ENCODE assay signal across 18 cellular contexts in genomic region chr6:134438825-134439224, GRCh38.
"Had no signal": no experiment of that assay in that cellular context is flagged by ENCODE, and none has a peak within 500 bp of the region (broad histone marks: within the 10 kb centered on the region; RNA-seq: fewer than 3 reads in every experiment).

No MANE protein-coding gene starts in this region.

- FAIRE-seq: endometrium had no signal

- H3K27me3 ChIP-seq: colonic mucosa, esophagus muscularis mucosa, gastroesophageal sphincter, right atrium auricular region, sigmoid colon, uterus had no signal

- H3K9me3 Mint-ChIP-seq: naive B cell; stimulated activated naive B cell treated with anti-CD40 and anti-IgM and Interleukin-4, amounts not matched to agents 10 μg/mL and 1 μg/mL and 100 μg/mL, for 72 hours; stimulated activated naive CD8-positive, alpha-beta T cell treated with anti-CD3 and anti-CD28 coated beads, Interleukin-15, amount 100 ng/mL, for 72 hours; type B pancreatic cell had no signal

- H3K4me3 ChIP-seq: colonic mucosa, esophagus muscularis mucosa, gastroesophageal sphincter, right atrium auricular region, sigmoid colon, skin epidermis, uterus had no signal

- DNase-seq: colonic mucosa; effector memory CD4-positive, alpha-beta T cell; glutamatergic neuron; left colon; mesendoderm; naive B cell; sigmoid colon; stimulated activated CD4-positive, alpha-beta T cell treated with anti-CD3 and anti-CD28 coated beads, Interleukin-2, amount 100 ng/mL, for 24 hours; stimulated activated CD4-positive, alpha-beta T cell treated with anti-CD3 and anti-CD28 coated beads, Interleukin-4, amount 100 ng/mL, for 4 hours; stimulated activated naive B cell treated with anti-CD40 and anti-IgM and Interleukin-4, amounts not matched to agents 10 μg/mL and 1 μg/mL and 100 μg/mL, for 72 hours; stimulated activated naive CD8-positive, alpha-beta T cell treated with anti-CD3 and anti-CD28 coated beads, Interleukin-15, amount 100 ng/mL, for 72 hours; uterus had no signal

- H3K4me3 Mint-ChIP-seq: naive B cell; stimulated activated naive B cell treated with anti-CD40 and anti-IgM and Interleukin-4, amounts not matched to agents 10 μg/mL and 1 μg/mL and 100 μg/mL, for 72 hours; stimulated activated naive CD8-positive, alpha-beta T cell treated with anti-CD3 and anti-CD28 coated beads, Interleukin-15, amount 100 ng/mL, for 72 hours; type B pancreatic cell had no signal

- H3K27ac Mint-ChIP-seq: stimulated activated naive B cell treated with anti-CD40 and anti-IgM and Interleukin-4, amounts not matched to agents 10 μg/mL and 1 μg/mL and 100 μg/mL, for 72 hours; stimulated activated naive CD8-positive, alpha-beta T cell treated with anti-CD3 and anti-CD28 coated beads, Interleukin-15, amount 100 ng/mL, for 72 hours; type B pancreatic cell had no signal

- H3K36me3 Mint-ChIP-seq: naive B cell; stimulated activated naive B cell treated with anti-CD40 and anti-IgM and Interleukin-4, amounts not matched to agents 10 μg/mL and 1 μg/mL and 100 μg/mL, for 72 hours; type B pancreatic cell had no signal

- H3K36me3 ChIP-seq: colonic mucosa, esophagus muscularis mucosa, gastroesophageal sphincter, right atrium auricular region, sigmoid colon, uterus had no signal

- H3K9me3 ChIP-seq: colonic mucosa, esophagus muscularis mucosa, gastroesophageal sphincter, right atrium auricular region, sigmoid colon, uterus had no signal

- H3K27me3 Mint-ChIP-seq: naive B cell; stimulated activated naive B cell treated with anti-CD40 and anti-IgM and Interleukin-4, amounts not matched to agents 10 μg/mL and 1 μg/mL and 100 μg/mL, for 72 hours; stimulated activated naive CD8-positive, alpha-beta T cell treated with anti-CD3 and anti-CD28 coated beads, Interleukin-15, amount 100 ng/mL, for 72 hours; type B pancreatic cell had no signal

- H3K4me1 ChIP-seq: colonic mucosa, sigmoid colon, uterus had no signal

- ATAC-seq: gastroesophageal sphincter; left colon; stimulated activated naive B cell treated with anti-CD40 and anti-IgM and Interleukin-4, amounts not matched to agents 10 μg/mL and 1 μg/mL and 100 μg/mL, for 72 hours; stimulated activated naive CD8-positive, alpha-beta T cell treated with anti-CD3 and anti-CD28 coated beads, Interleukin-15, amount 100 ng/mL, for 72 hours had no signal

- H3K27ac ChIP-seq: colonic mucosa, esophagus muscularis mucosa, gastroesophageal sphincter, right atrium auricular region, sigmoid colon, uterus had no signal
